Comparison of ENCODE assay signal across 9 cellular contexts in genomic region chr17:17737938-17738894, GRCh38. TPM values are rescaled to one million over a fixed set of nuclear protein-coding genes. Genes with fewer than 3 reads are reported as not detected.
DNase-seq lines count a peak whose midpoint lies in the region; ATAC-seq and TF ChIP-seq lines count a peak whose summit lies in the region.
"Had no signal": no experiment of that assay in that cellular context is flagged by ENCODE, and none has a peak within 500 bp of the region (broad histone marks: within the 10 kb centered on the region; RNA-seq: fewer than 3 reads in every experiment).

No MANE protein-coding gene starts in this region.

- TF ChIP-seq CTCF in gastroesophageal sphincter (IDR thresholded peaks at IDR 0.05) (no peak), ovary (IDR thresholded peaks at IDR 0.05) (no peak)

- peak; percentile 25 for ATAC-seq in gastroesophageal sphincter
- no peak for ATAC-seq in HG03432 (IDR thresholded peaks at IDR 0.05; ENCODE audit: unreplicated experiment)
- no peak for ATAC-seq in HG02885 (IDR thresholded peaks at IDR 0.05; ENCODE audit: poor library complexity, unreplicated experiment)
- no peak for ATAC-seq in GM21723 (IDR thresholded peaks at IDR 0.05; ENCODE audit: unreplicated experiment)

- H3K9ac ChIP-seq in BLaER1 = peak overlapping the region; percentile 72

- H3K4me1 ChIP-seq in BLaER1 (peaks cover 97% of the 10 kb centered on the region), gastroesophageal sphincter (peaks cover 3 to 82% (median 58%) of the 10 kb centered on the region in 3 donors), ovary (ENCODE audit: insufficient read depth) (peaks cover 40% of the 10 kb centered on the region)

- DNase-seq in SHP77 (lab: John Stamatoyannopoulos, UW) (peak; percentile 49 to 78), ovary (peak; percentile 60 to 86 (median 73))
- DNase-seq in stimulated activated CD4-positive, alpha-beta T cell treated with anti-CD3 and anti-CD28 coated beads, Interleukin-15, amount 100 ng/mL, for 24 hours = no peak
- DNase-seq: activated naive CD4-positive, alpha-beta T cell treated with anti-CD3 and anti-CD28 coated beads for 36 hours had no signal

- no peaks in the 10 kb centered on the region for H3K9me3 ChIP-seq in BLaER1
- no peaks in the 10 kb centered on the region for H3K9me3 ChIP-seq in gastroesophageal sphincter
- H3K9me3 ChIP-seq in ovary = no peaks in the 10 kb centered on the region

- intact Hi-C loops in ovary (cut with DNase I) = loop anchor here in 1 of 4 donors (5.0 kb wide), 1 partner anchor 41 kb away; no protein-coding TSS in a partner anchor

- WGBS in gastroesophageal sphincter (ENCODE audit: low coverage in 1 of 2), 2 donors = 40% methylated on average over 1 of the region's 16 CpGs; no CpG with 5 or more reads in 1 of the 2 donors
- 14 to 38% (median 31%) methylated on average over 5 to 16 of the region's 16 CpGs for WGBS in ovary, 3 donors

- H3K4me3 ChIP-seq in BLaER1 (peak overlapping the region; percentile 38; the same call in 1 of the 2 replicates), gastroesophageal sphincter (no peak overlapping the region), ovary (no peak overlapping the region)

- no peak for TF ChIP-seq EP300 in gastroesophageal sphincter (IDR thresholded peaks at IDR 0.05)
- TF ChIP-seq EP300 in ovary (IDR thresholded peaks at IDR 0.05) = no peak

- TF ChIP-seq POLR2A in gastroesophageal sphincter (IDR thresholded peaks at IDR 0.05) (no peak), ovary (IDR thresholded peaks at IDR 0.05) (no peak)

- H4K20me1 ChIP-seq in BLaER1 = peaks cover 92% of the 10 kb centered on the region

- H3K4me2 ChIP-seq in BLaER1 = peak overlapping the region; percentile 97

- peak overlapping the region; percentile 91 for H3K27ac ChIP-seq in BLaER1
- H3K27ac ChIP-seq in gastroesophageal sphincter = peak overlapping the region in 3 of 4 donors; percentile 72 to 82 (median 80)
- H3K27ac ChIP-seq in ovary = peak overlapping the region; percentile 8 to 12

- no peaks in the 10 kb centered on the region for H3K27me3 ChIP-seq in BLaER1
- no peaks in the 10 kb centered on the region for H3K27me3 ChIP-seq in gastroesophageal sphincter
- no peaks in the 10 kb centered on the region for H3K27me3 ChIP-seq in ovary

- peaks cover 7% of the 10 kb centered on the region; the same call in 1 of the 2 replicates for H3K36me3 ChIP-seq in BLaER1
- H3K36me3 ChIP-seq in gastroesophageal sphincter = no peaks in the 10 kb centered on the region
- no peaks in the 10 kb centered on the region for H3K36me3 ChIP-seq in ovary

RNA-seq across cellular contexts. Expression of gene RAI1, which starts 57.0 kb away (rescaled TPM):
- total RNA-seq in gastroesophageal sphincter (10 to 100 TPM; 15.9 to 39.7 (median 28.3) TPM), ovary (10 to 100 TPM; 16.3 to 57.7 (median 37.5) TPM)
- polyA plus RNA-seq in ovary = 10 to 100 TPM in 1 of 2 donors, 1 to 10 TPM in 1; 1.5 to 14.5 TPM

Comparison
In these comparisons a context has a peak if more than half of its experiments do, and no peak if none do; other contexts are left out.
1. H3K27ac ChIP-seq: peak in every context shown above with its lines; median percentile 91 in BLaER1; 80 in gastroesophageal sphincter; 10 in ovary.